Comparison of ENCODE assay signal across 8 cellular contexts in genomic region chr15:66931768-66932633, GRCh38.
DNase-seq lines count a peak whose midpoint lies in the region; ATAC-seq and TF ChIP-seq lines count a peak whose summit lies in the region.

No MANE protein-coding gene starts in this region.

- DNase-seq in HT-29 (ENCODE audit: low spot score) (peak; percentile 95), brain pericyte (ENCODE audit: low read depth, low spot score) (peak; percentile 46), right lobe of liver (peak in 2 of 3 donors; percentile 40 to 78), superior temporal gyrus (ENCODE audit: extremely low spot score) (no peak)

- no peak overlapping the region for H2AFZ ChIP-seq in ACC112 (ENCODE audit: low read length, unreplicated experiment)

- no peaks in the 10 kb centered on the region for H3K36me3 ChIP-seq in ACC112 (ENCODE audit: insufficient read depth, low read length)
- no peaks in the 10 kb centered on the region for H3K36me3 ChIP-seq in right lobe of liver

- ATAC-seq in right lobe of liver (peak; percentile 53 to 87 (median 76)), HG02571 (IDR thresholded peaks at IDR 0.05; ENCODE audit: unreplicated experiment) (no peak), HG03097 (IDR thresholded peaks at IDR 0.05; ENCODE audit: low FRiP score, unreplicated experiment) (no peak), HG03457 (IDR thresholded peaks at IDR 0.05; ENCODE audit: unreplicated experiment) (no peak)

- WGBS in right lobe of liver (ENCODE audit: insufficient coverage, low coverage, low lambda C conversion rate, missing lambda C conversion rate), result 28% methylated on average over 13 of the region's 15 CpGs

- no peak for TF ChIP-seq CTCF in right lobe of liver (IDR thresholded peaks at IDR 0.05)

- H3K27ac ChIP-seq in ACC112 (ENCODE audit: low read depth, low read length), result peak overlapping the region; percentile 31
- peak overlapping the region in 1 of 3 donors; percentile 33 for H3K27ac ChIP-seq in right lobe of liver

- H3K79me2 ChIP-seq in ACC112 (ENCODE audit: control insufficient read depth, insufficient read depth, low read length, unreplicated experiment), result no peaks in the 10 kb centered on the region

- H3K9me3 ChIP-seq in right lobe of liver, result no peaks in the 10 kb centered on the region

- intact Hi-C loops in right lobe of liver (cut with DNase I), result no loop called here

- no peak for TF ChIP-seq POLR2A in right lobe of liver (IDR thresholded peaks at IDR 0.05)

- no peaks in the 10 kb centered on the region for H3K27me3 ChIP-seq in ACC112 (ENCODE audit: insufficient read depth, low read length)
- no peaks in the 10 kb centered on the region for H3K27me3 ChIP-seq in right lobe of liver

- H3K4me1 ChIP-seq in ACC112 (ENCODE audit: control insufficient read depth, insufficient read depth, low read length, unreplicated experiment) (peaks cover 45% of the 10 kb centered on the region), right lobe of liver (peaks cover 0 to 10% (median 0%) of the 10 kb centered on the region in 4 donors)

- H3K4me3 ChIP-seq in ACC112 (ENCODE audit: low read depth, low read length), result peak overlapping the region; percentile 34
- H3K4me3 ChIP-seq in right lobe of liver, result no peak overlapping the region

Comparison
In these comparisons a context has a peak if more than half of its experiments do, and no peak if none do; other contexts are left out.
1. ATAC-seq: peak in right lobe of liver (4 of 4); none in HG02571 (single experiment), HG03097 (single experiment) and HG03457 (single experiment).